ENCODE assay signal across 13 cellular contexts in the genomic region with DNA sequence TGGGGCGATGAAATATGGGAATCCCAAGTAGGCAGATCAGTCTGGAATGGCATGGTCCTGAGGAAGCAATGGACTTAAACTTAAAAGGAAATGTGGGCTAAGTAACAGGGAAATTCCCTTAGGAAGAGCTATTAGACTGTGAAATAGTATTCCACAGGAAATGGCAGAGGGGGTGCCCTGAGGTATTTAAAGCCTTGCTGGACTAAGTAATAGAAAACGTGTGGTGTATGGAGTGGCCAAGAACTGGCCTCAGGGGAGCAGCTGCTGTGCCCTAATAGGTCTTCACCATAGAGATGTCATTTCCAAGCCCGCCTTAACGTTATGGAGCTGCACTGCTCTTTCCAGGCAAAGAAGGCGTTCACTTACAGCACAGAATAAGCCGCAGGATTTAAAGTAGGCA.
"Had no signal": no experiment of that assay in that cellular context is flagged by ENCODE, and none has a peak within 500 bp of the region (broad histone marks: within the 10 kb centered on the region; RNA-seq: fewer than 3 reads in every experiment).

No MANE protein-coding gene starts in this region.

- ATAC-seq: left cardiac atrium, natural killer cell, right lobe of liver had no signal

- H3K4me3 ChIP-seq: right lobe of liver had no signal

- DNase-seq: activated CD4-positive, alpha-beta memory T cell treated with anti-CD3 and anti-CD28 coated beads for 36 hours; activated CD8-positive, alpha-beta memory T cell treated with anti-CD3 and anti-CD28 coated beads, Interleukin-2, amount 50 U/mL, for 4 hours; activated naive CD8-positive, alpha-beta T cell treated with anti-CD3 and anti-CD28 coated beads, Interleukin-2, amount 10 ng/mL, durations not matched to agents 7 days and 5 days; anterior cingulate cortex; effector CD8-positive, alpha-beta T cell; immature natural killer cell; left cardiac atrium; natural killer cell; occipital lobe; right lobe of liver; stimulated activated CD4-positive, alpha-beta T cell treated with anti-CD3 and anti-CD28 coated beads, Interleukin-2, amount 100 ng/mL, for 24 hours; stimulated activated naive CD4-positive, alpha-beta T cell treated with Interleukin-2 at 50 U/mL for 16 hours; SW 1271 had no signal

- H3K4me1 ChIP-seq: right lobe of liver had no signal

- H3K9me3 ChIP-seq: right lobe of liver had no signal

- H3K27ac ChIP-seq: right lobe of liver had no signal

- H3K27me3 ChIP-seq: right lobe of liver had no signal

- H3K36me3 ChIP-seq: right lobe of liver had no signal
